In the genomic region with DNA sequence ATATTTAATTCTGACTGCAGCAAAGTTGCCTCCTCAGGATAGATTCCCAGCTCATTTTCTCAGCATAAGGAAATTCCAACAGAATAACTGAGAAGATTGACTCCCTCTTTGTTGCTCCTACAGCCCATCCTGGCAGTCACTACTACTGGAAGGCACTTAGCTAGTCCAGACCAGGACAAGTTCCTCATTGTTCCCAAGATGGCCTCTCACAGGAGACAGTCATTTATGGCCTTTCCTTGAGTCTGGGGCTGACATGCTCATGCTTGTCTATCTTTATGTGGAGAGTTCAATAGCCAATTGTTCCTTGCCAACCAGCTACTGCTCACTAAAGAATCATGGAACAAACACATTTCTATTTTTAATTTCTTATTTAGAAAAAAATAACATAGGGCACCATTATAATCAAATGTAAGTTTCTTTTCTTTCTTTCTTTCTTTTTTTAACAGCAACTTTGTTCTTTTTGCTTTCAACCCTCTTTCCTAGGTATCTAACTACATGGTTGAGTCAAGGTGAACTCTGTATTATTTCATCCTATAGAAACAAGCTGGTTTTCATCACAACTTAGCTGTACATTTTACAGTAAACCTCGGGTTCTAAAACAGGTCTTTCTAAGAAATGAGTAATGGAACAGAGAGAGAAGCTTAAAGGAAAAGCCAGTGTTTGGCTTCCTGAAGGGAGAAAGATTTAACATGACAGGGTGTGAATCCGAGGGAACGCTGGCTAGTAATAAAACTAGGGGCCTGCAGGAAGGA, we compare ENCODE assay signal across 15 cellular contexts.
DNase-seq lines count a peak whose midpoint lies in the region; ATAC-seq lines count a peak whose summit lies in the region.
"Had no signal": no experiment of that assay in that cellular context is flagged by ENCODE, and none has a peak within 500 bp of the region (broad histone marks: within the 10 kb centered on the region; RNA-seq: fewer than 3 reads in every experiment).

No MANE protein-coding gene starts in this region.

- H2AFZ ChIP-seq in neuron (ENCODE audit: low read depth, low read length), result peak overlapping the region; percentile 13

- no peaks in the 10 kb centered on the region for H3K27me3 Mint-ChIP-seq in activated CD4-positive, alpha-beta T cell treated with anti-CD3 and anti-CD28 coated beads, Interleukin-2, amount 10 ng/mL, durations not matched to agents 24 days and 14 days
- H3K27me3 Mint-ChIP-seq: progenitor cell of endocrine pancreas had no signal

- H3K4me1 ChIP-seq in effector memory CD4-positive, alpha-beta T cell (ENCODE audit: control insufficient read depth, insufficient read depth, low read length, poor library complexity, severe bottlenecking), result peaks cover 41% of the 10 kb centered on the region
- peaks cover 3% of the 10 kb centered on the region for H3K4me1 ChIP-seq in neuron (ENCODE audit: insufficient read depth, low read length)
- H3K4me1 ChIP-seq: esophagus muscularis mucosa had no signal

- H3K9me3 ChIP-seq in effector memory CD4-positive, alpha-beta T cell (ENCODE audit: control insufficient read depth, low read length), result peaks cover 4% of the 10 kb centered on the region
- no peaks in the 10 kb centered on the region for H3K9me3 ChIP-seq in neuron (ENCODE audit: low read length)

- peak overlapping the region; percentile 43 for H3K4me3 Mint-ChIP-seq in activated CD4-positive, alpha-beta T cell treated with anti-CD3 and anti-CD28 coated beads, Interleukin-2, amount 10 ng/mL, durations not matched to agents 24 days and 14 days
- H3K4me3 Mint-ChIP-seq: WTC11 had no signal

- peak overlapping the region; percentile 73 for H3K27ac Mint-ChIP-seq in activated CD4-positive, alpha-beta T cell treated with anti-CD3 and anti-CD28 coated beads, Interleukin-2, amount 10 ng/mL, durations not matched to agents 24 days and 14 days
- H3K27ac Mint-ChIP-seq: progenitor cell of endocrine pancreas, WTC11 had no signal

- no peak for ATAC-seq in HG02588 (IDR thresholded peaks at IDR 0.05; ENCODE audit: unreplicated experiment)
- ATAC-seq: WTC11 had no signal

- no peaks in the 10 kb centered on the region for H3K27me3 ChIP-seq in effector memory CD4-positive, alpha-beta T cell (replicated peaks; ENCODE audit: control insufficient read depth, insufficient read depth, low read length, poor library complexity, severe bottlenecking)
- H3K27me3 ChIP-seq in neuron (ENCODE audit: insufficient read depth, low read length), result no peaks in the 10 kb centered on the region
- H3K27me3 ChIP-seq: esophagus muscularis mucosa had no signal

- DNase-seq in activated CD4-positive, alpha-beta T cell treated with anti-CD3 and anti-CD28 coated beads, Interleukin-2, amount 10 ng/mL, durations not matched to agents 24 days and 14 days, result no peak
- DNase-seq in activated CD4-positive, alpha-beta T cell treated with anti-CD3 and anti-CD28 coated beads for 48 hours, result no peak
- peak; percentile 53 for DNase-seq in RPMI7951 (ENCODE audit: low read depth)
- no peak for DNase-seq in effector memory CD4-positive, alpha-beta T cell
- no peak for DNase-seq in NCI-H510A treated with DMSO at 0.1 percent for 48 hours (lab: John Stamatoyannopoulos, UW)
- DNase-seq in AG20443 (ENCODE audit: low spot score), result no peak
- DNase-seq: activated gamma-delta T cell, cerebellar nuclear complex, NCI-H2029 treated with DMSO at 0.1 percent for 48 hours had no signal

- peaks cover 20% of the 10 kb centered on the region for H3K9me3 Mint-ChIP-seq in activated CD4-positive, alpha-beta T cell treated with anti-CD3 and anti-CD28 coated beads, Interleukin-2, amount 10 ng/mL, durations not matched to agents 24 days and 14 days

- peaks cover 7% of the 10 kb centered on the region for H3K36me3 Mint-ChIP-seq in activated CD4-positive, alpha-beta T cell treated with anti-CD3 and anti-CD28 coated beads, Interleukin-2, amount 10 ng/mL, durations not matched to agents 24 days and 14 days (ENCODE audit: low read depth)

- no peaks in the 10 kb centered on the region for H3K36me3 ChIP-seq in effector memory CD4-positive, alpha-beta T cell (ENCODE audit: control insufficient read depth, insufficient read depth, low read length)
- no peaks in the 10 kb centered on the region for H3K36me3 ChIP-seq in neuron (ENCODE audit: insufficient read depth, low read length)
- H3K36me3 ChIP-seq: esophagus muscularis mucosa had no signal

- peaks cover 27% of the 10 kb centered on the region for H3K4me1 Mint-ChIP-seq in activated CD4-positive, alpha-beta T cell treated with anti-CD3 and anti-CD28 coated beads, Interleukin-2, amount 10 ng/mL, durations not matched to agents 24 days and 14 days

- H3K4me3 ChIP-seq in effector memory CD4-positive, alpha-beta T cell (ENCODE audit: insufficient read depth, low read depth, low read length, poor library complexity, severe bottlenecking), result no peak overlapping the region
- no peak overlapping the region for H3K4me3 ChIP-seq in neuron (ENCODE audit: low read length)
- H3K4me3 ChIP-seq: esophagus muscularis mucosa, SK-N-MC had no signal

- intact Hi-C loops in activated CD4-positive, alpha-beta T cell treated with anti-CD3 and anti-CD28 coated beads, Interleukin-2, amount 10 ng/mL, durations not matched to agents 24 days and 14 days (cut with micrococcal nuclease), result loop anchor here (1.0 to 2.0 kb wide), 2 partner anchors 14 to 19 kb away; no protein-coding TSS in a partner anchor

- peak overlapping the region; percentile 41 for H3K27ac ChIP-seq in effector memory CD4-positive, alpha-beta T cell (ENCODE audit: insufficient read depth, low read length, poor library complexity, severe bottlenecking)
- H3K27ac ChIP-seq: esophagus muscularis mucosa, SK-N-MC had no signal
